In the genomic region with DNA sequence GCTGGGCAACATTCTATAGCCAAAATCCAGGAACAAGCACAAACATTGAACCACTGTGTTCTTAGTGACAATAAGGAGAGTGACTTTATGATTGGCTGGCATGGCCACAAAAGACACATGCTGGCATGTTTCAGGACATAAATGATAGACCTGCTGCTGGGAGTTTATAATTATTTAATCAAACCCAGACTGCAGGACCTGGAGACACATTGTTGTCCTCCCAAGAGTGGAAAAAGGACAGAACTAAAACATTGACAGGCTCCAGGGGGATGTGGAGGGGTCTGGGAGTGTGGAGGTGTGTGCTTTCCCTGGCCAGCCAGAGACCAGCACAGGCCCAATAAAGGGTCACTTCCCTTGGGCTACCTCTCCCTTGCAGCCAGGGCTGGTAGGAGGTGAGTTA, we compare ENCODE assay signal across 20 cellular contexts.
DNase-seq lines count a peak whose midpoint lies in the region; TF ChIP-seq lines count a peak whose summit lies in the region.
"Had no signal": no experiment of that assay in that cellular context is flagged by ENCODE, and none has a peak within 500 bp of the region (broad histone marks: within the 10 kb centered on the region; RNA-seq: fewer than 3 reads in every experiment).

No MANE protein-coding gene starts in this region.

- no peak overlapping the region for H4K8ac ChIP-seq in trophoblast cell (ENCODE audit: low read depth, low read length)

- no peak overlapping the region for H3K23ac ChIP-seq in trophoblast cell (ENCODE audit: low read length)

- peaks cover 5 to 6% of the 10 kb centered on the region in 2 experiments for H3K4me1 ChIP-seq in trophoblast cell (ENCODE audit: control insufficient read depth in 1 of 2, insufficient read depth in 2 of 2, low read length in 2 of 2)
- no peaks in the 10 kb centered on the region for H3K4me1 ChIP-seq in thyroid gland
- H3K4me1 ChIP-seq: BE2C had no signal

- H3K27me3 ChIP-seq in trophoblast cell (ENCODE audit: insufficient read depth, low read length) (no peaks in the 10 kb centered on the region), thyroid gland (no peaks in the 10 kb centered on the region)
- H3K27me3 ChIP-seq: BE2C, SJSA1 had no signal

- peak overlapping the region; percentile 71 for H2BK12ac ChIP-seq in trophoblast cell (ENCODE audit: low read length)

- H3K4ac ChIP-seq in trophoblast cell (ENCODE audit: low read depth, low read length) = no peak overlapping the region

- H2BK120ac ChIP-seq in trophoblast cell (ENCODE audit: insufficient read depth, low read length, poor library complexity) = no peak overlapping the region

- peak overlapping the region; percentile 82 for H4K91ac ChIP-seq in trophoblast cell (ENCODE audit: low read depth, low read length)

- H3K4me2 ChIP-seq in trophoblast cell (ENCODE audit: low read length) = no peak overlapping the region
- H3K4me2 ChIP-seq: GM23338, KMS-11, PC-9 had no signal

- TF ChIP-seq POLR2A in thyroid gland (IDR thresholded peaks at IDR 0.05) = no peak

- no peak overlapping the region for H2AFZ ChIP-seq in trophoblast cell (ENCODE audit: insufficient read depth, low read length, poor library complexity)
- H2AFZ ChIP-seq: GM23338, PC-9 had no signal

- no peaks in the 10 kb centered on the region for H3K36me3 ChIP-seq in trophoblast cell (ENCODE audit: control insufficient read depth in 1 of 2, insufficient read depth in 2 of 2, low read length in 2 of 2)
- no peaks in the 10 kb centered on the region for H3K36me3 ChIP-seq in thyroid gland
- H3K36me3 ChIP-seq: BE2C, SJSA1 had no signal

- H3K79me1 ChIP-seq in trophoblast cell (ENCODE audit: low read length) = peaks cover 25% of the 10 kb centered on the region

- H4K12ac ChIP-seq in trophoblast cell (ENCODE audit: low read depth, low read length) = no peak overlapping the region

- no peaks in the 10 kb centered on the region for H3K79me2 ChIP-seq in trophoblast cell (ENCODE audit: control insufficient read depth, insufficient read depth, low read length, poor library complexity)

- no peak overlapping the region for H3K14ac ChIP-seq in trophoblast cell (ENCODE audit: low read length)

- H2AK5ac ChIP-seq in trophoblast cell (ENCODE audit: low read length) = peak overlapping the region; percentile 75

- DNase-seq in NCI-H1417 (lab: John Stamatoyannopoulos, UW) (peak in 2 of 3 experiments; percentile 7 to 59), NCI-H1417 treated with DMSO at 0.1 percent for 48 hours (lab: John Stamatoyannopoulos, UW) (no peak), NCI-H2081 (lab: John Stamatoyannopoulos, UW) (peak; percentile 66 to 91), trophoblast cell (no peak), posterior cingulate gyrus (no peak), ACHN (no peak), thyroid gland (no peak)
- DNase-seq: BE2C, H9, NCI-H1092, NCI-H1436 treated with DMSO at 0.1 percent for 48 hours, NCI-H2029, NCI-H2227 treated with DMSO at 0.1 percent for 48 hours, NCI-H526 treated with DMSO at 0.1 percent for 48 hours, PC-9 had no signal

- intact Hi-C loops in posterior cingulate gyrus (cut with DNase I) = loop anchor here (5.0 kb wide), 1 partner anchor 311 kb away; no protein-coding TSS in a partner anchor
- intact Hi-C loops in thyroid gland (cut with DNase I) = loop anchor here (10.0 kb wide), 1 partner anchor 328 kb away; no protein-coding TSS in a partner anchor

- in situ Hi-C loops in ACHN (cut with HindIII; ENCODE audit: low pct_ligation_motif_present, low pct_unique_long_range_greater_than_20kb, low sequenced_read_pairs) = no loop called here

- H3K27ac ChIP-seq in VCaP (peak overlapping the region; percentile 11; the same call in 1 of the 2 replicates), trophoblast cell (ENCODE audit: low read depth, low read length) (no peak overlapping the region), thyroid gland (no peak overlapping the region)
- H3K27ac ChIP-seq: 22Rv1, KMS-11, PC-9, SJSA1 had no signal

- TF ChIP-seq CTCF in VCaP (conservative IDR thresholded peaks at IDR 0.05) = no peak
- TF ChIP-seq CTCF in thyroid gland (IDR thresholded peaks at IDR 0.05) = no peak

- no peak overlapping the region for H3K18ac ChIP-seq in trophoblast cell (ENCODE audit: low read length)

- H3K9ac ChIP-seq in trophoblast cell (ENCODE audit: low read length) = no peak overlapping the region
- H3K9ac ChIP-seq: KMS-11 had no signal

- no peaks in the 10 kb centered on the region for H3K9me3 ChIP-seq in trophoblast cell (ENCODE audit: insufficient read depth, low read depth, low read length)
- H3K9me3 ChIP-seq in thyroid gland = no peaks in the 10 kb centered on the region
- H3K9me3 ChIP-seq: BE2C, SJSA1 had no signal

- no peak overlapping the region for H2BK5ac ChIP-seq in trophoblast cell (ENCODE audit: low read depth, low read length, poor library complexity)

- no peak overlapping the region for H3K4me3 ChIP-seq in trophoblast cell (ENCODE audit: low read depth, low read length)
- no peak overlapping the region for H3K4me3 ChIP-seq in thyroid gland (replicated peaks in 1 of 3)
- H3K4me3 ChIP-seq: GM23338, PC-9, SJSA1 had no signal

Comparison
In these comparisons a context has a peak if more than half of its experiments do, and no peak if none do; other contexts are left out.
1. DNase-seq: peak in NCI-H1417 (2 of 3) and NCI-H2081 (2 of 2); none in NCI-H1417 treated with DMSO at 0.1 percent for 48 hours (single experiment), trophoblast cell (0 of 2), posterior cingulate gyrus (0 of 10), ACHN (single experiment) and thyroid gland (0 of 2).